ENCODE assay signal across 1 cellular context in the genomic region with DNA sequence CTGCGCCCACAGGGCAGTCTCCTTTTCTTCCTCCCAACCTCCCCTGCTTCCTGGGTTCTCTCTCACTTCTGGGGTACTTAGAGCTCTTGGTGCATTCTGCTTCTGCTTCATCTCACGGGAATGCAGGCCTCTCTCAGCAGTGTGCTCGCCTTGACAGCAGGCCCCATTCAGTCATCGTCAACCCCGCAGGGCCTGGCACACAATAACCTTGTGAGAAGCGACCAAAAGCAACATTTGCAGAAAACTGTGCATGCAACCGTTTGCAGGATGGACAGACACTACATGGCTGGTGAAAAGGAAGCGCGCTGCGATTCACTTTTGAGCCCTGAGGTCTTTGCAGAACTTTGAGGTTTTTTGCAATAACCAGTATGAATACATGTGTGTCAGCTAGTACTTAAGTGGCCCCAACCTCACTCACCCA.
TF ChIP-seq lines count a peak whose summit lies in the region.

No MANE protein-coding gene starts in this region.

TF ChIP-seq in IMR-90, 13 proteins besides CTCF, POLR2A, EP300 and RAD21:
- TF ChIP-seq CHD1 (IDR thresholded peaks at IDR 0.05; ENCODE audit: low read depth, low read length) = no peak
- no peak for TF ChIP-seq RFX5 (IDR thresholded peaks at IDR 0.05; ENCODE audit: low read depth, low read length)
- TF ChIP-seq CEBPB (IDR thresholded peaks at IDR 0.05; ENCODE audit: low read depth, low read length) = no peak
- no peak for TF ChIP-seq BHLHE40 (IDR thresholded peaks at IDR 0.05; ENCODE audit: low read depth, low read length)
- TF ChIP-seq RCOR1 (IDR thresholded peaks at IDR 0.05; ENCODE audit: insufficient replicate concordance, low read length) = no peak
- no peak for TF ChIP-seq SMC3 (IDR thresholded peaks at IDR 0.05; ENCODE audit: low read depth, low read length)
- TF ChIP-seq MAFK (IDR thresholded peaks at IDR 0.05; ENCODE audit: low read depth, low read length) = no peak
- TF ChIP-seq, protein P1, sequence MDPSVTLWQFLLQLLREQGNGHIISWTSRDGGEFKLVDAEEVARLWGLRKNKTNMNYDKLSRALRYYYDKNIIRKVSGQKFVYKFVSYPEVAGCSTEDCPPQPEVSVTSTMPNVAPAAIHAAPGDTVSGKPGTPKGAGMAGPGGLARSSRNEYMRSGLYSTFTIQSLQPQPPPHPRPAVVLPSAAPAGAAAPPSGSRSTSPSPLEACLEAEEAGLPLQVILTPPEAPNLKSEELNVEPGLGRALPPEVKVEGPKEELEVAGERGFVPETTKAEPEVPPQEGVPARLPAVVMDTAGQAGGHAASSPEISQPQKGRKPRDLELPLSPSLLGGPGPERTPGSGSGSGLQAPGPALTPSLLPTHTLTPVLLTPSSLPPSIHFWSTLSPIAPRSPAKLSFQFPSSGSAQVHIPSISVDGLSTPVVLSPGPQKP (IDR thresholded peaks at IDR 0.05; ENCODE audit: borderline replicate concordance, low read depth, low read length) = no peak
- TF ChIP-seq MAZ (IDR thresholded peaks at IDR 0.05; ENCODE audit: borderline replicate concordance, low read depth, low read length) = no peak
- TF ChIP-seq MXI1 (IDR thresholded peaks at IDR 0.05; ENCODE audit: borderline replicate concordance, low read depth, low read length) = no peak
- TF ChIP-seq FOS (IDR thresholded peaks at IDR 0.05; ENCODE audit: low read depth, low read length) = no peak
- no peak for TF ChIP-seq NFE2L2 (IDR thresholded peaks at IDR 0.05; ENCODE audit: low read depth, low read length)
- TF ChIP-seq USF2 (IDR thresholded peaks at IDR 0.05; ENCODE audit: low read depth, low read length) = no peak
